Comparison of ENCODE assay signal across 12 cellular contexts in genomic region chr5:1133510-1134255, GRCh38. TPM values are rescaled to one million over a fixed set of nuclear protein-coding genes. Genes with fewer than 3 reads are reported as not detected.
A peak's percentile ranks its signal among the peaks of the same experiment; 100 is the strongest.
DNase-seq lines count a peak whose midpoint lies in the region; ATAC-seq and TF ChIP-seq lines count a peak whose summit lies in the region.
"Had no signal": no experiment of that assay in that cellular context is flagged by ENCODE, and none has a peak within 500 bp of the region (broad histone marks: within the 10 kb centered on the region; RNA-seq: fewer than 3 reads in every experiment).

No MANE protein-coding gene starts in this region.

- peak; percentile 46 for TF ChIP-seq POLR2A in GM19099 (IDR thresholded peaks at IDR 0.05; ENCODE audit: extremely low read depth, insufficient read length, low read depth)
- TF ChIP-seq POLR2A in spleen (IDR thresholded peaks at IDR 0.05) = no peak

- CTCF ChIA-PET in Panc1 (lab: Charles Lee) = interaction anchor here (0.6 kb wide), 2 partner anchors 29 to 43 kb away, joined by 3 to 4 read pairs; no protein-coding TSS in a partner anchor

- in situ Hi-C loops in Panc1 (cut with HindIII; ENCODE audit: low pct_unique_long_range_greater_than_20kb, low sequenced_read_pairs) = no loop called here

- DNase-seq in Panc1 (ENCODE audit: low read depth, low spot score) = no peak
- no peak for DNase-seq in spleen
- no peak for DNase-seq in left lung
- no peak for DNase-seq in NCI-H1048 (lab: John Stamatoyannopoulos, UW)
- DNase-seq: activated CD4-positive, alpha-beta T cell treated with anti-CD3 and anti-CD28 coated beads, Interleukin-2, amount 50 U/mL, for 4 hours; aorta; nucleus accumbens; testis had no signal

- TF ChIP-seq CTCF in Panc1 (IDR thresholded peaks at IDR 0.05) (no peak), spleen (IDR thresholded peaks at IDR 0.05 in 8 of 11, conservative IDR thresholded peaks at IDR 0.05 in 3 of 11) (no peak), left lung (IDR thresholded peaks at IDR 0.05) (no peak)

- H3K27me3 ChIP-seq in Panc1 (ENCODE audit: control insufficient read depth, insufficient read depth, low read length) = no peaks in the 10 kb centered on the region
- peaks cover 3 to 17% (median 11%) of the 10 kb centered on the region in 3 donors for H3K27me3 ChIP-seq in skeletal muscle tissue (ENCODE audit: control insufficient read depth in 3 of 3, insufficient read depth in 3 of 3, low read length in 3 of 3)
- H3K27me3 ChIP-seq in spleen (replicated peaks in 1 of 7) = peaks cover 0 to 52% (median 0%) of the 10 kb centered on the region in 7 donors
- H3K27me3 ChIP-seq in left lung = no peaks in the 10 kb centered on the region
- H3K27me3 ChIP-seq: testis had no signal

- peak; percentile 52 for ATAC-seq in HG02759 (IDR thresholded peaks at IDR 0.05; ENCODE audit: unreplicated experiment)
- no peak for ATAC-seq in Panc1
- no peak for ATAC-seq in GM18511 (IDR thresholded peaks at IDR 0.05; ENCODE audit: unreplicated experiment)
- no peak for ATAC-seq in left lung

- H3K4me3 ChIP-seq in Panc1 (ENCODE audit: low read depth in 2 of 2, low read length in 2 of 2) = no peak overlapping the region
- no peak overlapping the region for H3K4me3 ChIP-seq in skeletal muscle tissue (ENCODE audit: low read length in 3 of 3)
- H3K4me3 ChIP-seq in spleen = no peak overlapping the region
- H3K4me3 ChIP-seq in left lung = no peak overlapping the region
- H3K4me3 ChIP-seq: testis had no signal

- no TSS peak for BruUV-seq in Panc1 (replicated peaks; lab: Mats Ljungman, UMichigan)

- no peaks in the 10 kb centered on the region for H3K36me3 ChIP-seq in Panc1 (ENCODE audit: control insufficient read depth, insufficient read depth, low read length)
- no peaks in the 10 kb centered on the region for H3K36me3 ChIP-seq in skeletal muscle tissue (ENCODE audit: control insufficient read depth in 3 of 3, insufficient read depth in 3 of 3, low read length in 3 of 3)
- H3K36me3 ChIP-seq in spleen = no peaks in the 10 kb centered on the region
- no peaks in the 10 kb centered on the region for H3K36me3 ChIP-seq in left lung

- 64 to 73% (median 69%) methylated on average over 16 to 18 of the region's 18 CpGs for WGBS in spleen, 5 donors

- peaks cover 47% of the 10 kb centered on the region for H3K4me1 ChIP-seq in Panc1 (ENCODE audit: control insufficient read depth, insufficient read depth, low read length)
- H3K4me1 ChIP-seq in skeletal muscle tissue (ENCODE audit: control insufficient read depth in 3 of 3, insufficient read depth in 3 of 3, low read length in 3 of 3) = peaks cover 22 to 30% (median 24%) of the 10 kb centered on the region in 3 donors
- peaks cover 0 to 40% (median 20%) of the 10 kb centered on the region in 6 donors for H3K4me1 ChIP-seq in spleen
- peaks cover 0 to 3% of the 10 kb centered on the region in 2 donors for H3K4me1 ChIP-seq in left lung

- peak overlapping the region in 1 of 3 donors; percentile 33 for H3K9ac ChIP-seq in skeletal muscle tissue (ENCODE audit: low read depth in 1 of 3, low read length in 3 of 3)

- intact Hi-C loops in Panc1 (cut with micrococcal nuclease; ENCODE audit: unreplicated experiment) (no loop called here), spleen (cut with DNase I; ENCODE audit: low total_unique reads) (no loop called here), left lung (cut with DNase I) (loop anchor here in 1 of 2 donors (10.0 kb wide), 1 partner anchor 139 kb away; no protein-coding TSS in a partner anchor)

- POLR2A ChIA-PET in Panc1 (lab: Charles Lee) = interaction anchor here (0.6 kb wide), 1 partner anchor 23 kb away, joined by 3 read pairs; no protein-coding TSS in a partner anchor

- H3K9me3 ChIP-seq in Panc1 (ENCODE audit: control insufficient read depth, insufficient read depth, low read depth, low read length) (no peaks in the 10 kb centered on the region), skeletal muscle tissue (ENCODE audit: control insufficient read depth in 3 of 3, low read length in 3 of 3) (no peaks in the 10 kb centered on the region), spleen (no peaks in the 10 kb centered on the region), left lung (no peaks in the 10 kb centered on the region)
- H3K9me3 ChIP-seq: testis had no signal

- H3K27ac ChIP-seq in Panc1 (ENCODE audit: low read length) = peak overlapping the region; percentile 57; the same call in 1 of the 2 replicates
- peak overlapping the region; percentile 54 for H3K27ac ChIP-seq in skeletal muscle tissue (ENCODE audit: low read depth, low read length)
- peak overlapping the region in 3 of 8 donors; percentile 13 to 60 (median 47) for H3K27ac ChIP-seq in spleen
- H3K27ac ChIP-seq in left lung = no peak overlapping the region
- H3K27ac ChIP-seq: testis had no signal

RNA-seq across cellular contexts. Expression of gene SLC12A7, which starts 21.8 kb away (rescaled TPM):
- total RNA-seq in Panc1 (2021; ENCODE audit: unreplicated experiment) (297 TPM), skeletal muscle tissue (5.7 TPM), spleen (100 to 1,000 TPM in 2 of 7 donors, 10 to 100 TPM in 5; 40.4 to 120 (median 78.6) TPM), left lung (10 to 100 TPM; 39.4 to 45.0 TPM)
- polyA plus RNA-seq in Panc1 (2012; ENCODE audit: insufficient read length) = 468 TPM
- 10 to 100 TPM in 2 of 3 donors, 1 to 10 TPM in 1; 8.6 to 27.0 (median 15.4) TPM for polyA plus RNA-seq in spleen

Comparison
In these comparisons a context has a peak if more than half of its experiments do, and no peak if none do; other contexts are left out.
1. H3K27ac ChIP-seq: peak in Panc1 (single experiment) and skeletal muscle tissue (single experiment); none in left lung (0 of 2).